25 cellular contexts compared by ENCODE assay signal in the genomic region with DNA sequence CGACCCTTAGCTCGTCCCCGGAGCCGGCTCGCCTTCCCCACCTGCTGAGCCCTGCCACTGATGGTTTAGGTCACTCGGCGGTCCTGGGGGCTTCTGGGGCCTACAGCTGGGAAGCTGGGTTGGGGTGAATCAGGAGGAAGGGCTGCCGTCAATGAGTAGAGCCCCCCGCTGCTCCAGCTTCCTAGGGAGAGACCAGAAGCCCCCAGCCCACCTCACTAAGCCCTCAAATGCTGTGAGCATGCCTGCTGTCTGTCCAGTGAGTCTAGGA.
"Had no signal": no experiment of that assay in that cellular context is flagged by ENCODE, and none has a peak within 500 bp of the region (broad histone marks: within the 10 kb centered on the region; RNA-seq: fewer than 3 reads in every experiment).

No MANE protein-coding gene starts in this region.

- H3K27ac ChIP-seq: lower lobe of right lung, neutrophil, right atrium auricular region, right lobe of liver, tibial nerve, upper lobe of right lung had no signal

- H3K4me2 ChIP-seq: smooth muscle cell had no signal

- H3K4me3 ChIP-seq: left lung, lower lobe of right lung, right atrium auricular region, right lobe of liver, smooth muscle cell, tibial nerve, upper lobe of right lung had no signal

- DNase-seq: hypothalamus; immature natural killer cell; left colon; lower lobe of right lung; mammary epithelial cell; mesenchymal stem cell; naive thymus-derived CD8-positive, alpha-beta T cell; occipital lobe; stimulated activated CD4-positive, alpha-beta T cell treated with anti-CD3 and anti-CD28 coated beads, Interleukin-12 subunit alpha, Interleukin-12 subunit beta, amount 100 ng/mL, for 4 hours; stimulated activated CD4-positive, alpha-beta T cell treated with anti-CD3 and anti-CD28 coated beads, Interleukin-15, amount 100 ng/mL, for 24 hours; stimulated activated CD4-positive, alpha-beta T cell treated with anti-CD3 and anti-CD28 coated beads, Interleukin-2, amount 100 ng/mL, for 24 hours; stimulated activated CD4-positive, alpha-beta T cell treated with anti-CD3 and anti-CD28 coated beads, Interleukin-4, amount 100 ng/mL, for 1 hour; stimulated activated naive B cell treated with anti-CD40 and anti-IgM and Interleukin-4, amounts not matched to agents 10 μg/mL and 1 μg/mL and 100 μg/mL, for 72 hours; stimulated activated naive CD8-positive, alpha-beta T cell treated with anti-CD3 and anti-CD28 coated beads, Interleukin-15, Interleukin-2, amounts not matched to agents 100 U/mL and 50 U/mL, for 24 hours; substantia nigra; upper lobe of right lung had no signal

- H3K4me3 Mint-ChIP-seq: immature natural killer cell; naive thymus-derived CD8-positive, alpha-beta T cell; nephron; neural crest cell; stimulated activated naive B cell treated with anti-CD40 and anti-IgM and Interleukin-4, amounts not matched to agents 10 μg/mL and 1 μg/mL and 100 μg/mL, for 72 hours had no signal

- H3K4me1 ChIP-seq: left lung, lower lobe of right lung, right atrium auricular region, right lobe of liver had no signal

- H3K36me3 ChIP-seq: left lung, lower lobe of right lung, neutrophil, right atrium auricular region, right lobe of liver, upper lobe of right lung had no signal

- ATAC-seq: left colon; left lung; lower lobe of right lung; naive thymus-derived CD8-positive, alpha-beta T cell; right lobe of liver; stimulated activated naive B cell treated with anti-CD40 and anti-IgM and Interleukin-4, amounts not matched to agents 10 μg/mL and 1 μg/mL and 100 μg/mL, for 72 hours; upper lobe of right lung had no signal

- H3K9me3 ChIP-seq: lower lobe of right lung, neutrophil, right atrium auricular region, right lobe of liver, tibial nerve, upper lobe of right lung had no signal

- H3K27ac Mint-ChIP-seq: immature natural killer cell; naive thymus-derived CD8-positive, alpha-beta T cell; progenitor cell of endocrine pancreas; stimulated activated naive B cell treated with anti-CD40 and anti-IgM and Interleukin-4, amounts not matched to agents 10 μg/mL and 1 μg/mL and 100 μg/mL, for 72 hours had no signal

- H3K27me3 Mint-ChIP-seq: progenitor cell of endocrine pancreas had no signal

- H3K27me3 ChIP-seq: left lung, neutrophil, right atrium auricular region, right lobe of liver, tibial nerve, upper lobe of right lung had no signal

- H3K9me3 Mint-ChIP-seq: naive thymus-derived CD8-positive, alpha-beta T cell; nephron; neural crest cell had no signal

- H3K4me1 Mint-ChIP-seq: immature natural killer cell; stimulated activated naive B cell treated with anti-CD40 and anti-IgM and Interleukin-4, amounts not matched to agents 10 μg/mL and 1 μg/mL and 100 μg/mL, for 72 hours had no signal
